ENCODE assay signal across 19 cellular contexts in the genomic region with DNA sequence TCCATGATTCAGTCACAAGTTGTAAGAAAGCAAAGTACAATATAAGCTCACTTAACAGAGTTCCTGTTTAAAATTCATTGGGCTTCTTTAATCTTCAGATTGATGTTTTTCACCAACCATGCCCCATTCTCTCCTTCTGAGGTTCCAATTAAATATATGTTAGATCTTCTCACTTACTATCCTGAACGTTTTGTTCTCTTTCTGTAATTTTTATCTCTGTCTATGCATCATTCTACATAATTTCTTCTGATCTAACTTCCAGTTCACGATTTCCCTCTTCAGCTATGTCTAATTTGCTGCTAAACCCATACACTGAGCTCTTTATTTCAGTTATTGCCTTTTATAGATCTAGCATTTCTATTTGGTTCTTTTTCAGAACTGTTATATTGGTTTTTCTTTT. TPM values are rescaled to one million over a fixed set of nuclear protein-coding genes. Genes with fewer than 3 reads are reported as not detected.
DNase-seq lines count a peak whose midpoint lies in the region; ATAC-seq, FAIRE-seq and TF ChIP-seq lines count a peak whose summit lies in the region.
"Had no signal": no experiment of that assay in that cellular context is flagged by ENCODE, and none has a peak within 500 bp of the region (broad histone marks: within the 10 kb centered on the region; RNA-seq: fewer than 3 reads in every experiment).

No MANE protein-coding gene starts in this region.

- POLR2A ChIA-PET in A549 (lab: Yijun Ruan, JAX), result no interaction called here

- intact Hi-C loops in thyroid gland (cut with DNase I), result no loop called here

- H3K4me3 ChIP-seq in A549, result no peak overlapping the region
- H3K4me3 ChIP-seq in thyroid gland (replicated peaks in 1 of 3), result no peak overlapping the region
- H3K4me3 ChIP-seq: BLaER1, GM12878 had no signal

- H3K4me1 ChIP-seq in A549 (no peaks in the 10 kb centered on the region), thyroid gland (peaks cover 9 to 16% of the 10 kb centered on the region in 2 donors)
- H3K4me1 ChIP-seq: BLaER1 had no signal

- H3K36me3 ChIP-seq in thyroid gland, result no peaks in the 10 kb centered on the region

- FAIRE-seq in A549 (lab: Jason Lieb, UNC) (peak; percentile 32), GM18507 (lab: Jason Lieb, UNC) (peak; percentile 24)
- FAIRE-seq: D721Med, GM12878 had no signal

- H3K27ac ChIP-seq in A549 (no peak overlapping the region), VCaP (peak overlapping the region; percentile 51), thyroid gland (peak overlapping the region in 2 of 3 donors; percentile 46 to 52)
- H3K27ac ChIP-seq: BLaER1, C4-2B had no signal

- TF ChIP-seq CTCF in A549 (IDR thresholded peaks at IDR 0.05), result no peak
- no peak for TF ChIP-seq CTCF in VCaP (conservative IDR thresholded peaks at IDR 0.05)
- TF ChIP-seq CTCF in thyroid gland (IDR thresholded peaks at IDR 0.05), result no peak

- TF ChIP-seq EP300 in A549 (IDR thresholded peaks at IDR 0.05), result no peak

- DNase-seq in A549 (ENCODE audit: low read depth in 1 of 2, low spot score in 1 of 2) (no peak), GM18507 (ENCODE audit: extremely low spot score, insufficient read length, low read depth) (no peak), thyroid gland (no peak), retina (no peak)
- DNase-seq: CD4-positive, CD25-positive, alpha-beta regulatory T cell; CD8-positive, alpha-beta T cell; DMS 273 treated with DMSO at 0.1 percent for 48 hours; DMS79; EL; GDM1; GOT3; H7; HCEC 1CT had no signal

- no peak for TF ChIP-seq POLR2A in A549 (IDR thresholded peaks at IDR 0.05; ENCODE audit: low read length)
- TF ChIP-seq POLR2A in thyroid gland (IDR thresholded peaks at IDR 0.05), result no peak

- ATAC-seq in A549, result no peak
- no peak for ATAC-seq in HG02642 (IDR thresholded peaks at IDR 0.05; ENCODE audit: poor library complexity, unreplicated experiment)
- ATAC-seq: CD8-positive, alpha-beta T cell; GM12878 had no signal

- no peak overlapping the region for H3K4me2 ChIP-seq in A549
- H3K4me2 ChIP-seq: BLaER1 had no signal

- H3K27me3 ChIP-seq in thyroid gland, result no peaks in the 10 kb centered on the region
- H3K27me3 ChIP-seq: BLaER1 had no signal

- TF ChIP-seq RAD21 in A549 (conservative IDR thresholded peaks at IDR 0.05 in 1 of 2, IDR thresholded peaks at IDR 0.05 in 1 of 2), result no peak

- WGBS in A549 (ENCODE audit: missing lambda C conversion rate), result 81% methylated on average over 2 of the region's 2 CpGs
- 95 to 99% methylated on average over 2 of the region's 2 CpGs for WGBS in thyroid gland, 2 donors

- peaks cover 7% of the 10 kb centered on the region; the same call in 2 of the 3 replicates for H3K9me3 ChIP-seq in A549
- no peaks in the 10 kb centered on the region for H3K9me3 ChIP-seq in thyroid gland

- CTCF ChIA-PET in A549 (lab: Yijun Ruan, JAX), result interaction anchor here (0.6 to 2.3 kb wide), 4 partner anchors 10 to 223 kb away, joined by 3 to 12 read pairs (median 6); no protein-coding TSS in a partner anchor

TF ChIP-seq in A549, 52 proteins besides CTCF, POLR2A, EP300 and RAD21:
- TF ChIP-seq KDM5A (IDR thresholded peaks at IDR 0.05), result no peak
- no peak for TF ChIP-seq NPAS2 (CRISPR knock-in tag; IDR thresholded peaks at IDR 0.05; ENCODE audit: borderline replicate concordance)
- TF ChIP-seq ESRRA (IDR thresholded peaks at IDR 0.05; ENCODE audit: borderline replicate concordance, low read length), result no peak
- TF ChIP-seq, protein P1, sequence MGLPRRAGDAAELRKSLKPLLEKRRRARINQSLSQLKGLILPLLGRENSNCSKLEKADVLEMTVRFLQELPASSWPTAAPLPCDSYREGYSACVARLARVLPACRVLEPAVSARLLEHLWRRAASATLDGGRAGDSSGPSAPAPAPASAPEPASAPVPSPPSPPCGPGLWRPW (IDR thresholded peaks at IDR 0.05), result no peak
- no peak for TF ChIP-seq PHF8 (IDR thresholded peaks at IDR 0.05; ENCODE audit: borderline replicate concordance, low read depth)
- no peak for TF ChIP-seq SMC3 (IDR thresholded peaks at IDR 0.05)
- no peak for TF ChIP-seq CBX8 (IDR thresholded peaks at IDR 0.05)
- no peak for TF ChIP-seq NFE2L2 (conservative IDR thresholded peaks at IDR 0.05; ENCODE audit: low read length)
- no peak for TF ChIP-seq ZSCAN20 (CRISPR knock-in tag; IDR thresholded peaks at IDR 0.05)
- no peak for TF ChIP-seq RNF2 (IDR thresholded peaks at IDR 0.05; ENCODE audit: borderline replicate concordance, low read depth)
- TF ChIP-seq, protein P2, sequence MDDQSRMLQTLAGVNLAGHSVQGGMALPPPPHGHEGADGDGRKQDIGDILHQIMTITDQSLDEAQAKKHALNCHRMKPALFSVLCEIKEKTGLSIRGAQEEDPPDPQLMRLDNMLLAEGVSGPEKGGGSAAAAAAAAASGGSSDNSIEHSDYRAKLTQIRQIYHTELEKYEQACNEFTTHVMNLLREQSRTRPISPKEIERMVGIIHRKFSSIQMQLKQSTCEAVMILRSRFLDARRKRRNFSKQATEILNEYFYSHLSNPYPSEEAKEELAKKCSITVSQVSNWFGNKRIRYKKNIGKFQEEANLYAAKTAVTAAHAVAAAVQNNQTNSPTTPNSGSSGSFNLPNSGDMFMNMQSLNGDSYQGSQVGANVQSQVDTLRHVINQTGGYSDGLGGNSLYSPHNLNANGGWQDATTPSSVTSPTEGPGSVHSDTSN (IDR thresholded peaks at IDR 0.05), result no peak
- TF ChIP-seq RFX5 (IDR thresholded peaks at IDR 0.05), result no peak
- TF ChIP-seq NR3C1 (IDR thresholded peaks at IDR 0.05), result no peak
- no peak for TF ChIP-seq FOXS1 (CRISPR knock-in tag; IDR thresholded peaks at IDR 0.05)
- no peak for TF ChIP-seq ZNF302 (CRISPR knock-in tag; IDR thresholded peaks at IDR 0.05)
- TF ChIP-seq FOSB (CRISPR knock-in tag; IDR thresholded peaks at IDR 0.05), result no peak

RNA-seq across cellular contexts. Expression of a gene that starts 28.0 kb away (rescaled TPM):
- polyA plus RNA-seq in A549 (2011; rRNA removed) (0.52 and 0.61 TPM in 2 replicates), A549 (2017; fragmentation: RNase III; extraction: RNeasy Plus Mini Kit Qiagen cat#74134 plus additional on column Dnase treatment) (0.55 to 0.73 TPM (median 0.67 TPM) in 3 replicates)
- 0.48 and 0.61 TPM in 2 replicates for polyA plus RNA-seq in A549 (2012; cell fraction: cytosol; rRNA removed)
- 4.0 and 4.8 TPM in 2 replicates for polyA plus RNA-seq in A549 (2012; cell fraction: nucleus; rRNA removed)
- 0.99 and 1.4 TPM in 2 replicates for polyA minus RNA-seq in A549 (2011; rRNA and poly(A)+ RNA removed)
- 10 to 100 TPM in 3 of 4 donors, 1 to 10 TPM in 1; 4.3 to 17.6 (median 13.5) TPM for total RNA-seq in thyroid gland

Comparison
In these comparisons a context has a peak if more than half of its experiments do, and no peak if none do; other contexts are left out.
1. H3K27ac ChIP-seq: peak in VCaP (single experiment) and thyroid gland (2 of 3); none in A549 (0 of 2).